ENCODE assay signal across 10 cellular contexts in genomic region chr19:19055701-19056100, GRCh38.
"Had no signal": no experiment of that assay in that cellular context is flagged by ENCODE, and none has a peak within 500 bp of the region (broad histone marks: within the 10 kb centered on the region; RNA-seq: fewer than 3 reads in every experiment).

No MANE protein-coding gene starts in this region.

- H3K4me2 ChIP-seq: GM23338 had no signal

- ATAC-seq: GM23338, HCT116 had no signal

- H3K27ac ChIP-seq: GM23248 had no signal

- DNase-seq: GM23248, GOT3, H9, HCEC 1CT, HFFc6 had no signal

- H3K9me3 ChIP-seq: HAP-1 had no signal

- H2AFZ ChIP-seq: GM23248, GM23338 had no signal

- H3K9ac ChIP-seq: GM23248 had no signal

- H3K4me3 ChIP-seq: GM23248, GM23338, HAP-1 had no signal

- FAIRE-seq: H1, H54 had no signal

- H3K4me1 ChIP-seq: HAP-1 had no signal
